18 cellular contexts compared by ENCODE assay signal in genomic region chr16:15542261-15542660, GRCh38.
"Had no signal": no experiment of that assay in that cellular context is flagged by ENCODE, and none has a peak within 500 bp of the region (broad histone marks: within the 10 kb centered on the region; RNA-seq: fewer than 3 reads in every experiment).

No MANE protein-coding gene starts in this region.

- H3K27me3 Mint-ChIP-seq: activated CD8-positive, alpha-beta memory T cell treated with anti-CD3 and anti-CD28 coated beads, Interleukin-2, amount 10 ng/mL, durations not matched to agents 7 days and 5 days; activated naive CD4-positive, alpha-beta T cell treated with anti-CD3 and anti-CD28 coated beads, Interleukin-2, amount 10 ng/mL, durations not matched to agents 7 days and 5 days; activated T-cell treated with anti-CD3 and anti-CD28 coated beads, Interleukin-2, amount 50 U/mL, for 24 hours; naive thymus-derived CD8-positive, alpha-beta T cell had no signal

- DNase-seq: activated CD4-positive, alpha-beta T cell treated with anti-CD3 and anti-CD28 coated beads, Interleukin-2, amount 50 U/mL, for 48 hours; activated CD8-positive, alpha-beta memory T cell treated with anti-CD3 and anti-CD28 coated beads, Interleukin-2, amount 10 ng/mL, durations not matched to agents 7 days and 5 days; activated naive CD4-positive, alpha-beta T cell treated with anti-CD3 and anti-CD28 coated beads, Interleukin-2, amount 10 ng/mL, durations not matched to agents 7 days and 5 days; activated T-cell treated with anti-CD3 and anti-CD28 coated beads, Interleukin-2, amount 50 U/mL, for 24 hours; gastrocnemius medialis; heart right ventricle; kidney; left lung; naive thymus-derived CD8-positive, alpha-beta T cell; pancreas; stimulated activated CD4-positive, alpha-beta T cell treated with anti-CD3 and anti-CD28 coated beads, Interleukin-12 subunit alpha, Interleukin-12 subunit beta, amount 100 ng/mL, for 4 hours; stimulated activated CD4-positive, alpha-beta T cell treated with anti-CD3 and anti-CD28 coated beads, Interleukin-2, amount 100 ng/mL, for 24 hours; stimulated activated naive B cell treated with anti-CD40 and anti-IgM and Interleukin-4, amounts not matched to agents 10 μg/mL and 1 μg/mL and 100 μg/mL, for 72 hours had no signal

- H3K36me3 Mint-ChIP-seq: activated CD8-positive, alpha-beta memory T cell treated with anti-CD3 and anti-CD28 coated beads, Interleukin-2, amount 10 ng/mL, durations not matched to agents 7 days and 5 days; activated naive CD4-positive, alpha-beta T cell treated with anti-CD3 and anti-CD28 coated beads, Interleukin-2, amount 10 ng/mL, durations not matched to agents 7 days and 5 days had no signal

- H3K27ac ChIP-seq: ascending aorta, breast epithelium, gastrocnemius medialis, heart right ventricle, left lung, pancreas, tibial nerve, vagina, VCaP had no signal

- H3K4me3 ChIP-seq: ascending aorta, breast epithelium, gastrocnemius medialis, heart right ventricle, left lung, pancreas, tibial nerve, vagina had no signal

- H3K36me3 ChIP-seq: ascending aorta, breast epithelium, gastrocnemius medialis, heart right ventricle, left lung, pancreas, vagina had no signal

- H3K27ac Mint-ChIP-seq: activated CD8-positive, alpha-beta memory T cell treated with anti-CD3 and anti-CD28 coated beads, Interleukin-2, amount 10 ng/mL, durations not matched to agents 7 days and 5 days; activated naive CD4-positive, alpha-beta T cell treated with anti-CD3 and anti-CD28 coated beads, Interleukin-2, amount 10 ng/mL, durations not matched to agents 7 days and 5 days; activated T-cell treated with anti-CD3 and anti-CD28 coated beads, Interleukin-2, amount 50 U/mL, for 24 hours; stimulated activated naive B cell treated with anti-CD40 and anti-IgM and Interleukin-4, amounts not matched to agents 10 μg/mL and 1 μg/mL and 100 μg/mL, for 72 hours had no signal

- FAIRE-seq: kidney, pancreas had no signal

- H3K9me3 Mint-ChIP-seq: activated naive CD4-positive, alpha-beta T cell treated with anti-CD3 and anti-CD28 coated beads, Interleukin-2, amount 10 ng/mL, durations not matched to agents 7 days and 5 days; activated T-cell treated with anti-CD3 and anti-CD28 coated beads, Interleukin-2, amount 50 U/mL, for 24 hours had no signal

- H3K4me1 Mint-ChIP-seq: activated CD8-positive, alpha-beta memory T cell treated with anti-CD3 and anti-CD28 coated beads, Interleukin-2, amount 10 ng/mL, durations not matched to agents 7 days and 5 days; activated naive CD4-positive, alpha-beta T cell treated with anti-CD3 and anti-CD28 coated beads, Interleukin-2, amount 10 ng/mL, durations not matched to agents 7 days and 5 days had no signal

- H3K27me3 ChIP-seq: ascending aorta, breast epithelium, gastrocnemius medialis, heart right ventricle, left lung, pancreas, tibial nerve, vagina had no signal

- ATAC-seq: activated CD8-positive, alpha-beta memory T cell treated with anti-CD3 and anti-CD28 coated beads, Interleukin-2, amount 10 ng/mL, durations not matched to agents 7 days and 5 days; gastrocnemius medialis; heart right ventricle; left lung; naive thymus-derived CD8-positive, alpha-beta T cell; pancreas; stimulated activated naive B cell treated with anti-CD40 and anti-IgM and Interleukin-4, amounts not matched to agents 10 μg/mL and 1 μg/mL and 100 μg/mL, for 72 hours had no signal

- H3K4me3 Mint-ChIP-seq: activated CD8-positive, alpha-beta memory T cell treated with anti-CD3 and anti-CD28 coated beads, Interleukin-2, amount 10 ng/mL, durations not matched to agents 7 days and 5 days; activated naive CD4-positive, alpha-beta T cell treated with anti-CD3 and anti-CD28 coated beads, Interleukin-2, amount 10 ng/mL, durations not matched to agents 7 days and 5 days; activated T-cell treated with anti-CD3 and anti-CD28 coated beads, Interleukin-2, amount 50 U/mL, for 24 hours; naive thymus-derived CD8-positive, alpha-beta T cell; stimulated activated naive B cell treated with anti-CD40 and anti-IgM and Interleukin-4, amounts not matched to agents 10 μg/mL and 1 μg/mL and 100 μg/mL, for 72 hours had no signal

- H3K9me3 ChIP-seq: gastrocnemius medialis, left lung, pancreas had no signal

- H3K4me1 ChIP-seq: breast epithelium, gastrocnemius medialis, heart right ventricle, left lung, tibial nerve had no signal
